In the genomic region with DNA sequence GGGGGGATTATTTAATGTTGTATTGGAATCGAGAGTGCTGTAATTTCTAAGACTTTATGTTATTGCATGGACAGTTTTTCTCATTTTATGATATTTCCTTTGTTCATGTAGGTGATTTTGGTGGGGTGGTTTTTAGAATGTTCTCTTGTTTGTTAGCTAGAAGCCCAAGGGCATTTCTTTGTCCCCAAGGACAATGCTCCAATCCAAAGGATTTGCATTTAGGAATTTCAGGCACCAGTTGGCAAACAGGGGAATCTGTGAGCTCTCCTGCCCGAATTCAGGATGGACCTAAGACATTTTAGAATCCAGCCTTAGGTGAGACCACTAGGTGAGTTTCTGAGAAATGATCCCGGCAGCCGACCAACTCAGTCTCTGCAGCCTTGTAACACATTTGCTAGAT, we compare ENCODE assay signal across 23 cellular contexts.
DNase-seq lines count a peak whose midpoint lies in the region; TF ChIP-seq lines count a peak whose summit lies in the region.
"Had no signal": no experiment of that assay in that cellular context is flagged by ENCODE, and none has a peak within 500 bp of the region (broad histone marks: within the 10 kb centered on the region; RNA-seq: fewer than 3 reads in every experiment).

No MANE protein-coding gene starts in this region.

- H3K4me1 Mint-ChIP-seq in nephron (peaks cover 23% of the 10 kb centered on the region), immature natural killer cell (peaks cover 6 to 7% of the 10 kb centered on the region in 2 donors)

- no peak overlapping the region for H3K4me3 ChIP-seq in BLaER1
- H3K4me3 ChIP-seq in HAP-1: no peak overlapping the region
- H3K4me3 ChIP-seq in WERI-Rb-1 (ENCODE audit: low read depth, low read length): peak overlapping the region; percentile 23; the same call in 1 of the 2 replicates
- no peak overlapping the region for H3K4me3 ChIP-seq in brain microvascular endothelial cell (ENCODE audit: low read depth, low read length)
- H3K4me3 ChIP-seq: PC-9, SJSA1 had no signal

- H3K36me3 Mint-ChIP-seq in nephron (ENCODE audit: low read depth): no peaks in the 10 kb centered on the region
- peaks cover 7 to 23% (median 11%) of the 10 kb centered on the region in 3 donors for H3K36me3 Mint-ChIP-seq in immature natural killer cell

- H3K4me1 ChIP-seq in BLaER1 (peaks cover 26% of the 10 kb centered on the region), HAP-1 (peaks cover 47% of the 10 kb centered on the region)
- H3K4me1 ChIP-seq: BE2C, SJSA1 had no signal

- H3K27me3 Mint-ChIP-seq in nephron (ENCODE audit: low read depth): peaks cover 20% of the 10 kb centered on the region
- peaks cover 0 to 2% (median 0%) of the 10 kb centered on the region in 3 donors for H3K27me3 Mint-ChIP-seq in immature natural killer cell (ENCODE audit: low read depth in 3 of 3)
- H3K27me3 Mint-ChIP-seq: CD4-positive, alpha-beta T cell had no signal

- H4K20me1 ChIP-seq in BLaER1: no peaks in the 10 kb centered on the region

- no peaks in the 10 kb centered on the region for H3K9me3 Mint-ChIP-seq in nephron
- H3K9me3 Mint-ChIP-seq in immature natural killer cell: peaks cover 0 to 6% (median 2%) of the 10 kb centered on the region in 6 donors
- H3K9me3 Mint-ChIP-seq: CD4-positive, alpha-beta T cell; HFFc6 had no signal

- H3K27me3 ChIP-seq in BLaER1 (no peaks in the 10 kb centered on the region), HAP-1 (ENCODE audit: low read depth) (no peaks in the 10 kb centered on the region), WERI-Rb-1 (ENCODE audit: insufficient read depth, low read depth, severe bottlenecking) (no peaks in the 10 kb centered on the region), brain microvascular endothelial cell (replicated peaks) (no peaks in the 10 kb centered on the region)
- H3K27me3 ChIP-seq: BE2C, SJSA1 had no signal

- DNase-seq in HAP-1 (ENCODE audit: low spot score in 2 of 2) (peak; percentile 71 to 84), WERI-Rb-1 (no peak), brain microvascular endothelial cell (no peak), NCI-H1417 (lab: John Stamatoyannopoulos, UW) (no peak), immature natural killer cell (no peak), NCI-H146 treated with DMSO at 0.1 percent for 48 hours (lab: John Stamatoyannopoulos, UW; ENCODE audit: unreplicated experiment) (no peak)
- DNase-seq: 8988T; ACHN; BE2C; CD4-positive, alpha-beta T cell; COR-L47; GDM1; H7; HFFc6; Karpas-422; NCI-H1092; NCI-H1436; NCI-H187 treated with DMSO at 0.1 percent for 48 hours; PC-9; T-helper 2 cell had no signal

- H3K9ac ChIP-seq in BLaER1: no peak overlapping the region

- no peak overlapping the region for H3K4me3 Mint-ChIP-seq in nephron
- no peak overlapping the region for H3K4me3 Mint-ChIP-seq in immature natural killer cell
- H3K4me3 Mint-ChIP-seq: CD4-positive, alpha-beta T cell; HFFc6 had no signal

- H3K27ac Mint-ChIP-seq in nephron (peak overlapping the region; percentile 10 to 53 (median 52)), immature natural killer cell (no peak overlapping the region)
- H3K27ac Mint-ChIP-seq: CD4-positive, alpha-beta T cell; HFFc6 had no signal

- peak overlapping the region; percentile 11 for H3K4me2 ChIP-seq in BLaER1
- H3K4me2 ChIP-seq: PC-9 had no signal

- TF ChIP-seq CTCF in WERI-Rb-1 (IDR thresholded peaks at IDR 0.05; ENCODE audit: low read depth, low read length): no peak
- TF ChIP-seq CTCF in nephron (IDR thresholded peaks at IDR 0.05; ENCODE audit: unreplicated experiment in 3 of 3): no peak
- TF ChIP-seq CTCF in brain microvascular endothelial cell (IDR thresholded peaks at IDR 0.05; ENCODE audit: low read depth, low read length, missing control alignments): no peak

- H3K27ac ChIP-seq in BLaER1 (no peak overlapping the region), WERI-Rb-1 (no peak overlapping the region), brain microvascular endothelial cell (no peak overlapping the region)
- H3K27ac ChIP-seq: PC-9, SJSA1 had no signal

- H3K9me3 ChIP-seq in BLaER1 (peaks cover 14% of the 10 kb centered on the region), HAP-1 (no peaks in the 10 kb centered on the region), WERI-Rb-1 (ENCODE audit: severe bottlenecking) (no peaks in the 10 kb centered on the region)
- H3K9me3 ChIP-seq: BE2C, SJSA1 had no signal

- in situ Hi-C loops in HAP-1 (cut with MboI; ENCODE audit: low sequenced_read_pairs): no loop called here
- in situ Hi-C loops in brain microvascular endothelial cell (cut with HindIII; ENCODE audit: low pct_ligation_motif_present, low sequenced_read_pairs): no loop called here

- no peaks in the 10 kb centered on the region for H3K36me3 ChIP-seq in BLaER1
- H3K36me3 ChIP-seq in HAP-1 (replicated peaks): no peaks in the 10 kb centered on the region
- no peaks in the 10 kb centered on the region for H3K36me3 ChIP-seq in WERI-Rb-1
- no peaks in the 10 kb centered on the region for H3K36me3 ChIP-seq in brain microvascular endothelial cell (replicated peaks)
- H3K36me3 ChIP-seq: BE2C, SJSA1 had no signal

Comparison
In these comparisons a context has a peak if more than half of its experiments do, and no peak if none do; other contexts are left out.
1. DNase-seq: peak in HAP-1 (2 of 2); none in WERI-Rb-1 (single experiment), brain microvascular endothelial cell (single experiment), NCI-H1417 (0 of 3), immature natural killer cell (0 of 3) and NCI-H146 treated with DMSO at 0.1 percent for 48 hours (single experiment).
2. H3K27ac Mint-ChIP-seq: peak in nephron (3 of 3); none in immature natural killer cell (0 of 6).